ENCODE assay signal across 18 cellular contexts in genomic region chr5:58923355-58923754, GRCh38.
DNase-seq lines count a peak whose midpoint lies in the region; ATAC-seq and TF ChIP-seq lines count a peak whose summit lies in the region.
"Had no signal": no experiment of that assay in that cellular context is flagged by ENCODE, and none has a peak within 500 bp of the region (broad histone marks: within the 10 kb centered on the region; RNA-seq: fewer than 3 reads in every experiment).

No MANE protein-coding gene starts in this region.

- 32 to 55% (median 37%) methylated on average over 2 of the region's 2 CpGs for WGBS in psoas muscle, 3 donors
- 85 to 100% methylated on average over 2 of the region's 2 CpGs for WGBS in transverse colon (ENCODE audit: low coverage in 1 of 2), 2 donors

- TF ChIP-seq CTCF in HEK293 (tag by site-specific recombination; IDR thresholded peaks at IDR 0.05) (no peak), psoas muscle (IDR thresholded peaks at IDR 0.05) (no peak), transverse colon (IDR thresholded peaks at IDR 0.05) (no peak), neural progenitor cell (IDR thresholded peaks at IDR 0.05) (no peak)

- no peak overlapping the region for H3K9ac ChIP-seq in neural progenitor cell

- H3K9me3 ChIP-seq in HEK293 (ENCODE audit: control insufficient read depth, insufficient read depth, low read depth, low read length): no peaks in the 10 kb centered on the region
- no peaks in the 10 kb centered on the region for H3K9me3 ChIP-seq in psoas muscle
- no peaks in the 10 kb centered on the region for H3K9me3 ChIP-seq in transverse colon
- no peaks in the 10 kb centered on the region for H3K9me3 ChIP-seq in neural progenitor cell (ENCODE audit: low read depth)
- H3K9me3 ChIP-seq: ovary had no signal

- no peaks in the 10 kb centered on the region for H3K36me3 Mint-ChIP-seq in neural progenitor cell
- H3K36me3 Mint-ChIP-seq: CD4-positive, CD25-positive, alpha-beta regulatory T cell; naive thymus-derived CD4-positive, alpha-beta T cell had no signal

- peaks cover 7% of the 10 kb centered on the region for H3K4me1 ChIP-seq in HEK293 (ENCODE audit: control insufficient read depth, insufficient read depth, low read length)
- peaks cover 52% of the 10 kb centered on the region for H3K4me1 ChIP-seq in psoas muscle
- H3K4me1 ChIP-seq in transverse colon: peaks cover 5 to 22% (median 16%) of the 10 kb centered on the region in 4 donors
- peaks cover 23% of the 10 kb centered on the region for H3K4me1 ChIP-seq in neural progenitor cell

- in situ Hi-C loops in transverse colon (cut with MboI; ENCODE audit: low pct_ligation_motif_present in 1 of 4, low pct_unique_long_range_greater_than_20kb in 1 of 4, low sequenced_read_pairs in 3 of 4): loop anchor here in 1 of 4 donors (25.0 kb wide), 1 partner anchor 439 kb away; no protein-coding TSS in a partner anchor

- H3K9me3 Mint-ChIP-seq in neural progenitor cell: no peaks in the 10 kb centered on the region

- no peak for ATAC-seq in psoas muscle

- no peak for TF ChIP-seq POLR2A in transverse colon (IDR thresholded peaks at IDR 0.05)

- H3K4me1 Mint-ChIP-seq in neural progenitor cell: peaks cover 22% of the 10 kb centered on the region
- H3K4me1 Mint-ChIP-seq: CD4-positive, CD25-positive, alpha-beta regulatory T cell had no signal

- TF ChIP-seq EP300 in transverse colon (IDR thresholded peaks at IDR 0.05; ENCODE audit: low read depth): no peak

- H3K27ac ChIP-seq in HEK293 (ENCODE audit: extremely low read depth, low read depth, low read length): no peak overlapping the region
- peak overlapping the region; percentile 50 for H3K27ac ChIP-seq in caudate nucleus (ENCODE audit: low read depth, low read length)
- H3K27ac ChIP-seq in psoas muscle: peak overlapping the region; percentile 96
- H3K27ac ChIP-seq in transverse colon: peak overlapping the region; percentile 67 to 75 (median 72)
- H3K27ac ChIP-seq in neural progenitor cell: no peak overlapping the region
- H3K27ac ChIP-seq: HL-60, ovary had no signal

- intact Hi-C loops in psoas muscle (cut with DNase I) (loop anchor here (5.0 to 10.0 kb wide), 2 partner anchors 36 to 81 kb away; no protein-coding TSS in a partner anchor), transverse colon (cut with DNase I; ENCODE audit: low total_unique reads) (no loop called here)

- H3K4me3 ChIP-seq in HEK293 (ENCODE audit: low read depth, low read length) (no peak overlapping the region), psoas muscle (peak overlapping the region; percentile 54), transverse colon (no peak overlapping the region), neural progenitor cell (no peak overlapping the region)
- H3K4me3 ChIP-seq: ovary had no signal

- no peaks in the 10 kb centered on the region for H3K27me3 ChIP-seq in psoas muscle (ENCODE audit: insufficient read depth in 3 of 3, low read length in 2 of 3)
- no peaks in the 10 kb centered on the region for H3K27me3 ChIP-seq in transverse colon
- peaks cover 95% of the 10 kb centered on the region for H3K27me3 ChIP-seq in neural progenitor cell
- H3K27me3 ChIP-seq: ovary had no signal

- no peak for DNase-seq in caudate nucleus (lab: John Stamatoyannopoulos, UW)
- DNase-seq in psoas muscle: no peak
- no peak for DNase-seq in transverse colon
- DNase-seq in NCI-H128 (lab: John Stamatoyannopoulos, UW; ENCODE audit: unreplicated experiment): no peak
- no peak for DNase-seq in kidney glomerular epithelial cell (lab: John Stamatoyannopoulos, UW)
- no peak for DNase-seq in neural progenitor cell (ENCODE audit: low spot score)
- DNase-seq: activated CD4-positive, CD25-positive, alpha-beta regulatory T cell treated with anti-CD3 and anti-CD28 coated beads, Interleukin-2, amount 50 U/mL, for 72 hours; activated gamma-delta T cell; CD4-positive, CD25-positive, alpha-beta regulatory T cell; central memory CD4-positive, alpha-beta T cell; H7; Kasumi-1; naive thymus-derived CD4-positive, alpha-beta T cell; NCI-H187; NCI-H526 treated with DMSO at 0.1 percent for 48 hours had no signal

- no peak overlapping the region for H3K4me2 ChIP-seq in neural progenitor cell

- H3K36me3 ChIP-seq in HEK293 (ENCODE audit: control insufficient read depth in 2 of 2, insufficient read depth in 1 of 2, low read length in 2 of 2) (no peaks in the 10 kb centered on the region), psoas muscle (ENCODE audit: insufficient read depth in 1 of 2, low read depth in 1 of 2) (no peaks in the 10 kb centered on the region), transverse colon (no peaks in the 10 kb centered on the region), neural progenitor cell (no peaks in the 10 kb centered on the region)
- H3K36me3 ChIP-seq: ovary had no signal

- no peak overlapping the region for H3K27ac Mint-ChIP-seq in neural progenitor cell
- H3K27ac Mint-ChIP-seq: CD4-positive, CD25-positive, alpha-beta regulatory T cell had no signal

- H3F3A ChIP-seq in neural progenitor cell (ENCODE audit: low read depth): peaks cover 29% of the 10 kb centered on the region

- no peaks in the 10 kb centered on the region for H3K27me3 Mint-ChIP-seq in neural progenitor cell (ENCODE audit: insufficient read depth, low read depth)
- H3K27me3 Mint-ChIP-seq: naive thymus-derived CD4-positive, alpha-beta T cell had no signal

- no peak overlapping the region for H2AFZ ChIP-seq in neural progenitor cell (replicated peaks)

- POLR2A ChIA-PET in HEK293 (lab: Yijun Ruan, JAX): no interaction called here

- H3K79me2 ChIP-seq in neural progenitor cell (ENCODE audit: low read depth): no peaks in the 10 kb centered on the region

- H4K20me1 ChIP-seq in neural progenitor cell (ENCODE audit: low read depth): peaks cover 13% of the 10 kb centered on the region

- CTCF ChIA-PET in HEK293 (lab: Yijun Ruan, JAX): no interaction called here

- no peak overlapping the region for H3K4me3 Mint-ChIP-seq in neural progenitor cell
- H3K4me3 Mint-ChIP-seq: CD4-positive, CD25-positive, alpha-beta regulatory T cell; naive thymus-derived CD4-positive, alpha-beta T cell had no signal

TF ChIP-seq in HEK293, 187 proteins besides CTCF, POLR2A, EP300 and RAD21 (continues in another document):
- TF ChIP-seq ZNF629 (tag by site-specific recombination; IDR thresholded peaks at IDR 0.05) (peak; percentile 34; the same call in 1 of the 2 replicates), SP7 (tag by site-specific recombination; IDR thresholded peaks at IDR 0.05) (peak; percentile 63), PRDM2 (tag by site-specific recombination; IDR thresholded peaks at IDR 0.05; ENCODE audit: borderline replicate concordance) (no peak), ZNF366 (tag by site-specific recombination; conservative IDR thresholded peaks at IDR 0.05) (0 out of 2 replicates have a peak, but pooled peaks have one; percentile 40)
- TF ChIP-seq, protein P1, sequence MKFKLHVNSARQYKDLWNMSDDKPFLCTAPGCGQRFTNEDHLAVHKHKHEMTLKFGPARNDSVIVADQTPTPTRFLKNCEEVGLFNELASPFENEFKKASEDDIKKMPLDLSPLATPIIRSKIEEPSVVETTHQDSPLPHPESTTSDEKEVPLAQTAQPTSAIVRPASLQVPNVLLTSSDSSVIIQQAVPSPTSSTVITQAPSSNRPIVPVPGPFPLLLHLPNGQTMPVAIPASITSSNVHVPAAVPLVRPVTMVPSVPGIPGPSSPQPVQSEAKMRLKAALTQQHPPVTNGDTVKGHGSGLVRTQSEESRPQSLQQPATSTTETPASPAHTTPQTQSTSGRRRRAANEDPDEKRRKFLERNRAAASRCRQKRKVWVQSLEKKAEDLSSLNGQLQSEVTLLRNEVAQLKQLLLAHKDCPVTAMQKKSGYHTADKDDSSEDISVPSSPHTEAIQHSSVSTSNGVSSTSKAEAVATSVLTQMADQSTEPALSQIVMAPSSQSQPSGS (tag by site-specific recombination; IDR thresholded peaks at IDR 0.05; ENCODE audit: low read depth): peak; percentile 65; the same call in 1 of the 2 replicates

Comparison
In these comparisons a context has a peak if more than half of its experiments do, and no peak if none do; other contexts are left out.
1. H3K27ac ChIP-seq: peak in caudate nucleus (single experiment), psoas muscle (single experiment) and transverse colon (4 of 4); none in HEK293 (single experiment) and neural progenitor cell (single experiment).